13 cellular contexts compared by ENCODE assay signal in the genomic region with DNA sequence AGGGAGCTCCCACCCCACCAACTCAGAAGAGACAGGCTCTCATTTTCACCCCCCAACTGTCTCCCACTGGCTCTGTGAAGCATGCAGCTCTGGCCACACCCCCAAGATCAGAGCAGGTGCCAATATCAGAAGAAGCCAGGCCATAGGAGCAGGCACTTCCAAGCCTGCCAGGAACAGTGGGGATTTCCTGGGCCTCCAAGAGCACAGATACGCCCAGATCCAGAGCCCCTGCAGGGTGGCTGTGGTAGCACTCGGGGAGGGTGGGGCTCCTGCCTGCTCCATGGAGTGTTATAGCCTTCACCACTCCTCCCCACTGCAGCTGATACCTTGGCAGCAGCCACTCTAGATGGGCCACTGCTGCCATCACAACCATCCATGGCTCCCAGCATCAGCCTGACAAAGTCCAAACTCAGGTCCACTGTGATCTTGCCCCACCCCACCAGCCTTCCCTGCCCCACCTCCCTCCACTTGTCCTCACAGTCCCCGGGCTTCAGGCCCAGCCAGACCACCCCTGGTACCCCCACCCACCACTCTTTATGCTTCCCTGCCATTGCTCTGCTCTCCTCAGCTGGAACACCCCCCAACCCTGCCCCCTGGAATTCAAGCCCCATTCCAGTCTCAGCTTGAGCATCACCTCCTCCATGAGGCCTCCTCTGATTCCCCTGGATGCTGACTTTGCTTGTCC.
A peak's percentile ranks its signal among the peaks of the same experiment; 100 is the strongest.
DNase-seq lines count a peak whose midpoint lies in the region; ATAC-seq and TF ChIP-seq lines count a peak whose summit lies in the region.
"Had no signal": no experiment of that assay in that cellular context is flagged by ENCODE, and none has a peak within 500 bp of the region (broad histone marks: within the 10 kb centered on the region; RNA-seq: fewer than 3 reads in every experiment).

No MANE protein-coding gene starts in this region.

- no peak overlapping the region for H3K27ac ChIP-seq in dorsolateral prefrontal cortex
- H3K27ac ChIP-seq: C4-2B, PC-9 had no signal

- no peak overlapping the region for H3K4me3 ChIP-seq in dorsolateral prefrontal cortex
- H3K4me3 ChIP-seq: PC-9 had no signal

- intact Hi-C loops in dorsolateral prefrontal cortex (cut with DNase I) = no loop called here

- TF ChIP-seq CTCF in dorsolateral prefrontal cortex (IDR thresholded peaks at IDR 0.05 in 54 of 56, conservative IDR thresholded peaks at IDR 0.05 in 2 of 56; ENCODE audit: low read depth in 1 of 56, partially characterized antibody in 56 of 56) = no peak

- H3K27me3 ChIP-seq in dorsolateral prefrontal cortex = peaks cover 0 to 27% (median 0%) of the 10 kb centered on the region in 45 donors

- no peak for ATAC-seq in HG02840 (IDR thresholded peaks at IDR 0.05; ENCODE audit: low FRiP score, unreplicated experiment)

- peak; percentile 40 for DNase-seq in activated CD8-positive, alpha-beta memory T cell treated with anti-CD3 and anti-CD28 coated beads for 24 hours
- DNase-seq in activated CD8-positive, alpha-beta memory T cell treated with anti-CD3 and anti-CD28 coated beads, Interleukin-2, amount 50 U/mL, for 48 hours = no peak
- DNase-seq in NCI-H69 (lab: John Stamatoyannopoulos, UW) (peak; percentile 6), islet precursor cell (peak; percentile 52), dorsolateral prefrontal cortex (no peak)
- no peak for DNase-seq in NK-92 treated with Interleukin-12 subunit alpha and Interleukin-12 subunit beta, amount 100 ng/mL, for 24 hours (lab: John Stamatoyannopoulos, UW)
- DNase-seq: GOT3, IMR-90, NCI-H187, NCI-H446, PC-9 had no signal

Comparison
In these comparisons a context has a peak if more than half of its experiments do, and no peak if none do; other contexts are left out.
1. DNase-seq: peak in activated CD8-positive, alpha-beta memory T cell treated with anti-CD3 and anti-CD28 coated beads for 24 hours (single experiment), NCI-H69 (single experiment) and islet precursor cell (single experiment); none in activated CD8-positive, alpha-beta memory T cell treated with anti-CD3 and anti-CD28 coated beads, Interleukin-2, amount 50 U/mL, for 48 hours (single experiment), dorsolateral prefrontal cortex (0 of 10) and NK-92 treated with Interleukin-12 subunit alpha and Interleukin-12 subunit beta, amount 100 ng/mL, for 24 hours (single experiment).